Comparison of ENCODE assay signal across 23 cellular contexts in genomic region chr6:132446136-132446535, GRCh38. TPM values are rescaled to one million over a fixed set of nuclear protein-coding genes. Genes with fewer than 3 reads are reported as not detected.
DNase-seq lines count a peak whose midpoint lies in the region; TF ChIP-seq lines count a peak whose summit lies in the region.
"Had no signal": no experiment of that assay in that cellular context is flagged by ENCODE, and none has a peak within 500 bp of the region (broad histone marks: within the 10 kb centered on the region; RNA-seq: fewer than 3 reads in every experiment).

No MANE protein-coding gene starts in this region.

- H3K9me3 Mint-ChIP-seq in neural crest cell: peaks cover 10% of the 10 kb centered on the region

- peaks cover 30% of the 10 kb centered on the region for H3K36me3 Mint-ChIP-seq in neural crest cell (ENCODE audit: low read depth)

- peak overlapping the region; percentile 58 for H3K4me3 Mint-ChIP-seq in neural crest cell
- H3K4me3 Mint-ChIP-seq: activated naive CD8-positive, alpha-beta T cell treated with anti-CD3 and anti-CD28 coated beads for 36 hours; activated T-cell treated with anti-CD3 and anti-CD28 coated beads, Interleukin-2, amount 50 U/mL, for 24 hours; CD4-positive, CD25-positive, alpha-beta regulatory T cell; stimulated activated memory B cell treated with anti-CD40 and anti-IgM and Interleukin-4, amounts not matched to agents 10 μg/mL and 1 μg/mL and 100 μg/mL, for 72 hours; WTC11 had no signal

- peaks cover 47% of the 10 kb centered on the region for H3K4me1 Mint-ChIP-seq in neural crest cell
- H3K4me1 Mint-ChIP-seq: activated naive CD8-positive, alpha-beta T cell treated with anti-CD3 and anti-CD28 coated beads for 36 hours; CD4-positive, CD25-positive, alpha-beta regulatory T cell; stimulated activated memory B cell treated with anti-CD40 and anti-IgM and Interleukin-4, amounts not matched to agents 10 μg/mL and 1 μg/mL and 100 μg/mL, for 72 hours had no signal

- TF ChIP-seq CTCF in neural crest cell (conservative IDR thresholded peaks at IDR 0.05): no peak

- H3K27me3 Mint-ChIP-seq in neural crest cell (ENCODE audit: low read depth): no peaks in the 10 kb centered on the region
- H3K27me3 Mint-ChIP-seq: activated naive CD8-positive, alpha-beta T cell treated with anti-CD3 and anti-CD28 coated beads for 36 hours; activated T-cell treated with anti-CD3 and anti-CD28 coated beads, Interleukin-2, amount 50 U/mL, for 24 hours; CD4-positive, CD25-positive, alpha-beta regulatory T cell; stimulated activated memory B cell treated with anti-CD40 and anti-IgM and Interleukin-4, amounts not matched to agents 10 μg/mL and 1 μg/mL and 100 μg/mL, for 72 hours had no signal

- H3K27ac Mint-ChIP-seq in neural crest cell (ENCODE audit: unreplicated experiment): no peak overlapping the region
- H3K27ac Mint-ChIP-seq: activated naive CD8-positive, alpha-beta T cell treated with anti-CD3 and anti-CD28 coated beads for 36 hours; activated T-cell treated with anti-CD3 and anti-CD28 coated beads, Interleukin-2, amount 50 U/mL, for 24 hours; CD4-positive, CD25-positive, alpha-beta regulatory T cell; stimulated activated memory B cell treated with anti-CD40 and anti-IgM and Interleukin-4, amounts not matched to agents 10 μg/mL and 1 μg/mL and 100 μg/mL, for 72 hours; WTC11 had no signal

- DNase-seq in M059J (ENCODE audit: low read depth) (peak; percentile 15), astrocyte of the hippocampus (ENCODE audit: low read depth, low spot score) (peak; percentile 8), neural crest cell (ENCODE audit: low read depth, low spot score) (no peak), superior temporal gyrus (ENCODE audit: extremely low spot score) (peak; percentile 33), NOMO-1 (lab: John Stamatoyannopoulos, UW; ENCODE audit: unreplicated experiment in 2 of 2) (no peak), DMS153 treated with DMSO at 0.1 percent for 48 hours (lab: John Stamatoyannopoulos, UW; ENCODE audit: unreplicated experiment) (no peak), NCI-H2081 (lab: John Stamatoyannopoulos, UW) (no peak)
- DNase-seq: activated gamma-delta T cell; activated naive CD8-positive, alpha-beta T cell treated with anti-CD3 and anti-CD28 coated beads for 36 hours; activated T-cell treated with anti-CD3 and anti-CD28 coated beads, Interleukin-2, amount 50 U/mL, for 24 hours; CD4-positive, CD25-positive, alpha-beta regulatory T cell; effector memory CD4-positive, alpha-beta T cell; erythroblast; head of caudate nucleus; islet precursor cell; left ventricle myocardium inferior; NCI-H1417; NCI-H2029 treated with DMSO at 0.1 percent for 48 hours; NCI-H526; psoas muscle; upper lobe of right lung had no signal

RNA-seq across cellular contexts. Expression of gene MOXD1, which starts 44.9 kb away (rescaled TPM):
- total RNA-seq in M059J (2014; rRNA removed; shearing (Covaris generic)): 170 and 207 TPM in 2 replicates
- 83.6 and 89.4 TPM in 2 replicates for total RNA-seq in neural crest cell
- total RNA-seq: activated naive CD8-positive, alpha-beta T cell treated with anti-CD3 and anti-CD28 coated beads for 36 hours; CD4-positive, CD25-positive, alpha-beta regulatory T cell had no signal

Comparison
In these comparisons a context has a peak if more than half of its experiments do, and no peak if none do; other contexts are left out.
1. DNase-seq: peak in M059J (single experiment), astrocyte of the hippocampus (single experiment) and superior temporal gyrus (single experiment); none in neural crest cell (single experiment), NOMO-1 (0 of 2), DMS153 treated with DMSO at 0.1 percent for 48 hours (single experiment) and NCI-H2081 (0 of 2).